ENCODE assay signal across 13 cellular contexts in genomic region chr2:136191041-136191440, GRCh38.
DNase-seq lines count a peak whose midpoint lies in the region; ATAC-seq and TF ChIP-seq lines count a peak whose summit lies in the region.
"Had no signal": no experiment of that assay in that cellular context is flagged by ENCODE, and none has a peak within 500 bp of the region (broad histone marks: within the 10 kb centered on the region; RNA-seq: fewer than 3 reads in every experiment).

No MANE protein-coding gene starts in this region.

- WGBS in sigmoid colon, 2 donors, result 85 to 89% methylated on average over 4 of the region's 4 CpGs

- H3K4me1 Mint-ChIP-seq in T-helper 17 cell, result no peaks in the 10 kb centered on the region
- peaks cover 29 to 33% of the 10 kb centered on the region in 2 donors for H3K4me1 Mint-ChIP-seq in stimulated activated naive B cell treated with anti-CD40 and anti-IgM and Interleukin-4, amounts not matched to agents 10 μg/mL and 1 μg/mL and 100 μg/mL, for 72 hours

- H3K36me3 ChIP-seq in BLaER1 treated with 17β-estradiol and CSF1 and Interleukin-3, amounts not matched to agents 10 nM and 100 nM, result no peaks in the 10 kb centered on the region
- H3K36me3 ChIP-seq in sigmoid colon, result no peaks in the 10 kb centered on the region
- H3K36me3 ChIP-seq: BE2C had no signal

- no peak for ATAC-seq in T-helper 17 cell
- ATAC-seq in HG03095 (IDR thresholded peaks at IDR 0.05; ENCODE audit: unreplicated experiment), result no peak
- no peak for ATAC-seq in stimulated activated naive B cell treated with anti-CD40 and anti-IgM and Interleukin-4, amounts not matched to agents 10 μg/mL and 1 μg/mL and 100 μg/mL, for 72 hours (replicated peaks)

- H3K4me3 ChIP-seq in BLaER1 treated with 17β-estradiol and CSF1 and Interleukin-3, amounts not matched to agents 10 nM and 100 nM, result no peak overlapping the region
- H3K4me3 ChIP-seq in sigmoid colon, result no peak overlapping the region

- intact Hi-C loops in sigmoid colon (cut with DNase I), result no loop called here

- no peak overlapping the region for H3K27ac ChIP-seq in BLaER1 treated with 17β-estradiol and CSF1 and Interleukin-3, amounts not matched to agents 10 nM and 100 nM
- H3K27ac ChIP-seq in sigmoid colon, result no peak overlapping the region

- H3K27me3 Mint-ChIP-seq in T-helper 17 cell, result no peaks in the 10 kb centered on the region
- H3K27me3 Mint-ChIP-seq in stimulated activated naive B cell treated with anti-CD40 and anti-IgM and Interleukin-4, amounts not matched to agents 10 μg/mL and 1 μg/mL and 100 μg/mL, for 72 hours, result no peaks in the 10 kb centered on the region
- H3K27me3 Mint-ChIP-seq: CD8-positive, alpha-beta memory T cell had no signal

- no peak overlapping the region for H3K9ac ChIP-seq in BLaER1 treated with 17β-estradiol and CSF1 and Interleukin-3, amounts not matched to agents 10 nM and 100 nM

- no peak for TF ChIP-seq CTCF in sigmoid colon (IDR thresholded peaks at IDR 0.05)

- TF ChIP-seq POLR2A in sigmoid colon (IDR thresholded peaks at IDR 0.05), result no peak

- H3K27me3 ChIP-seq in BLaER1 treated with 17β-estradiol and CSF1 and Interleukin-3, amounts not matched to agents 10 nM and 100 nM, result no peaks in the 10 kb centered on the region
- H3K27me3 ChIP-seq in sigmoid colon, result no peaks in the 10 kb centered on the region
- H3K27me3 ChIP-seq: BE2C had no signal

- H3K9me3 ChIP-seq in BLaER1 treated with 17β-estradiol and CSF1 and Interleukin-3, amounts not matched to agents 10 nM and 100 nM (replicated peaks in 1 of 11), result peaks cover 0 to 11% (median 4%) of the 10 kb centered on the region in 11 experiments; a peak in 7 of 22 replicates
- H3K9me3 ChIP-seq in T-helper 17 cell (ENCODE audit: control insufficient read depth, low read length, poor library complexity, severe bottlenecking) (no peaks in the 10 kb centered on the region), sigmoid colon (no peaks in the 10 kb centered on the region)
- H3K9me3 ChIP-seq: BE2C had no signal

- no peaks in the 10 kb centered on the region for H4K20me1 ChIP-seq in BLaER1 treated with 17β-estradiol and CSF1 and Interleukin-3, amounts not matched to agents 10 nM and 100 nM

- H3K9me3 Mint-ChIP-seq in stimulated activated naive B cell treated with anti-CD40 and anti-IgM and Interleukin-4, amounts not matched to agents 10 μg/mL and 1 μg/mL and 100 μg/mL, for 72 hours, result no peaks in the 10 kb centered on the region
- H3K9me3 Mint-ChIP-seq: CD8-positive, alpha-beta memory T cell had no signal

- H3K36me3 Mint-ChIP-seq in T-helper 17 cell (ENCODE audit: low read depth), result no peaks in the 10 kb centered on the region
- H3K36me3 Mint-ChIP-seq in stimulated activated naive B cell treated with anti-CD40 and anti-IgM and Interleukin-4, amounts not matched to agents 10 μg/mL and 1 μg/mL and 100 μg/mL, for 72 hours, result no peaks in the 10 kb centered on the region

- DNase-seq in NCI-H146 (lab: John Stamatoyannopoulos, UW), result peak; percentile 49
- peak; percentile 8 for DNase-seq in NCI-H510A (lab: John Stamatoyannopoulos, UW)
- DNase-seq in T-helper 17 cell, result no peak
- DNase-seq in sigmoid colon, result no peak
- no peak for DNase-seq in stimulated activated naive B cell treated with anti-CD40 and anti-IgM and Interleukin-4, amounts not matched to agents 10 μg/mL and 1 μg/mL and 100 μg/mL, for 72 hours
- no peak for DNase-seq in NCI-H2107 (lab: John Stamatoyannopoulos, UW)
- DNase-seq: BE2C; CD8-positive, alpha-beta memory T cell; HCEC 1CT; HFFc6; IMR-90 had no signal

- H3K4me2 ChIP-seq in BLaER1 treated with 17β-estradiol and CSF1 and Interleukin-3, amounts not matched to agents 10 nM and 100 nM, result peak overlapping the region in 8 of 11 experiments; percentile 30 to 67 (median 58); a peak in 9 of 22 replicates

- H3K27ac Mint-ChIP-seq in T-helper 17 cell, result peak overlapping the region; percentile 47
- no peak overlapping the region for H3K27ac Mint-ChIP-seq in stimulated activated naive B cell treated with anti-CD40 and anti-IgM and Interleukin-4, amounts not matched to agents 10 μg/mL and 1 μg/mL and 100 μg/mL, for 72 hours
- H3K27ac Mint-ChIP-seq: HFFc6 had no signal

- no peak for TF ChIP-seq EP300 in sigmoid colon (IDR thresholded peaks at IDR 0.05)

- H3K4me3 Mint-ChIP-seq in T-helper 17 cell, result no peak overlapping the region
- H3K4me3 Mint-ChIP-seq in stimulated activated naive B cell treated with anti-CD40 and anti-IgM and Interleukin-4, amounts not matched to agents 10 μg/mL and 1 μg/mL and 100 μg/mL, for 72 hours, result no peak overlapping the region
- H3K4me3 Mint-ChIP-seq: HFFc6 had no signal

- H3K4me1 ChIP-seq in BLaER1 treated with 17β-estradiol and CSF1 and Interleukin-3, amounts not matched to agents 10 nM and 100 nM, result peaks cover 0 to 40% (median 12%) of the 10 kb centered on the region in 10 experiments; a peak in 13 of 20 replicates
- H3K4me1 ChIP-seq in sigmoid colon, result no peaks in the 10 kb centered on the region
- H3K4me1 ChIP-seq: BE2C had no signal

Comparison
In these comparisons a context has a peak if more than half of its experiments do, and no peak if none do; other contexts are left out.
1. DNase-seq: peak in NCI-H146 (single experiment) and NCI-H510A (single experiment); none in T-helper 17 cell (0 of 3), sigmoid colon (single experiment), stimulated activated naive B cell treated with anti-CD40 and anti-IgM and Interleukin-4, amounts not matched to agents 10 μg/mL and 1 μg/mL and 100 μg/mL, for 72 hours (single experiment) and NCI-H2107 (single experiment).